14 cellular contexts compared by ENCODE assay signal in the genomic region with DNA sequence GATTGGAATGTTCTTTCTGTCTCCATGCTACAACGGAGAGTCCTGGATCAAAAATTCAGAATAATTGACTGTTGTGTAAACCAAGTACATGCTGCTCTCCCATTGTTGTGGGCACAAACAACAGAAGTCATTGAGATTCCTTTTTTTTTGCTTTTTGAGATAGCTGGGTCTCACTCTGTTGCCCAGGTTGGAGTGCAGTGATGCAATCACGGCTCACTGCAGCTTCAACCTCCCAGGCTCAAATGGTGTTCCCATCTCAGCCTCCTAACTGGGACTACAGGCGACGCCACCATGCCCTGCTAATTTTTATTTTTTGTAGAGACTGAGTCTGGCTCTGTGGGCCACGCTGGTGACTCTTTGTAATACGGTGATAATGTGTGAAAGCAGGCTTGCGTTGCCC. TPM values are rescaled to one million over a fixed set of nuclear protein-coding genes. Genes with fewer than 3 reads are reported as not detected.
A peak's percentile ranks its signal among the peaks of the same experiment; 100 is the strongest.
DNase-seq lines count a peak whose midpoint lies in the region; ATAC-seq lines count a peak whose summit lies in the region.
"Had no signal": no experiment of that assay in that cellular context is flagged by ENCODE, and none has a peak within 500 bp of the region (broad histone marks: within the 10 kb centered on the region; RNA-seq: fewer than 3 reads in every experiment).

No MANE protein-coding gene starts in this region.

- no peaks in the 10 kb centered on the region for H3K27me3 Mint-ChIP-seq in activated CD4-positive, alpha-beta T cell treated with anti-CD3 and anti-CD28 coated beads, Interleukin-2, amount 10 ng/mL, durations not matched to agents 24 days and 14 days
- no peaks in the 10 kb centered on the region for H3K27me3 Mint-ChIP-seq in IgD-negative memory B cell
- H3K27me3 Mint-ChIP-seq: stimulated activated naive CD8-positive, alpha-beta T cell treated with anti-CD3 and anti-CD28 coated beads, Interleukin-15, Interleukin-2, amounts not matched to agents 100 ng/mL and 50 ng/mL, for 24 hours had no signal

- ATAC-seq in HG02610 (IDR thresholded peaks at IDR 0.05; ENCODE audit: unreplicated experiment), result no peak
- no peak for ATAC-seq in GM21447 (IDR thresholded peaks at IDR 0.05; ENCODE audit: unreplicated experiment)
- ATAC-seq: A549, body of pancreas, SK-N-SH treated with all-trans-retinoic acid at 6 μM for 48 hours had no signal

- no peaks in the 10 kb centered on the region for H3K27me3 ChIP-seq in effector memory CD4-positive, alpha-beta T cell (replicated peaks; ENCODE audit: control insufficient read depth, insufficient read depth, low read length, poor library complexity, severe bottlenecking)
- H3K27me3 ChIP-seq: body of pancreas had no signal

- peaks cover 52% of the 10 kb centered on the region for H3K36me3 Mint-ChIP-seq in activated CD4-positive, alpha-beta T cell treated with anti-CD3 and anti-CD28 coated beads, Interleukin-2, amount 10 ng/mL, durations not matched to agents 24 days and 14 days (ENCODE audit: low read depth)
- H3K36me3 Mint-ChIP-seq in IgD-negative memory B cell, result peaks cover 4% of the 10 kb centered on the region

- H3K4me3 Mint-ChIP-seq in activated CD4-positive, alpha-beta T cell treated with anti-CD3 and anti-CD28 coated beads, Interleukin-2, amount 10 ng/mL, durations not matched to agents 24 days and 14 days, result no peak overlapping the region
- peak overlapping the region in 1 of 4 donors; percentile 60 for H3K4me3 Mint-ChIP-seq in IgD-negative memory B cell
- H3K4me3 Mint-ChIP-seq: stimulated activated naive CD8-positive, alpha-beta T cell treated with anti-CD3 and anti-CD28 coated beads, Interleukin-15, Interleukin-2, amounts not matched to agents 100 ng/mL and 50 ng/mL, for 24 hours had no signal

- no peaks in the 10 kb centered on the region for H3K9me3 Mint-ChIP-seq in activated CD4-positive, alpha-beta T cell treated with anti-CD3 and anti-CD28 coated beads, Interleukin-2, amount 10 ng/mL, durations not matched to agents 24 days and 14 days
- H3K9me3 Mint-ChIP-seq in IgD-negative memory B cell, result no peaks in the 10 kb centered on the region
- H3K9me3 Mint-ChIP-seq: stimulated activated naive CD8-positive, alpha-beta T cell treated with anti-CD3 and anti-CD28 coated beads, Interleukin-15, Interleukin-2, amounts not matched to agents 100 ng/mL and 50 ng/mL, for 24 hours had no signal

- no peak overlapping the region for H3K4me3 ChIP-seq in effector memory CD4-positive, alpha-beta T cell (ENCODE audit: insufficient read depth, low read depth, low read length, poor library complexity, severe bottlenecking)
- H3K4me3 ChIP-seq: A549, body of pancreas had no signal

- no peak for DNase-seq in activated CD4-positive, alpha-beta T cell treated with anti-CD3 and anti-CD28 coated beads, Interleukin-2, amount 10 ng/mL, durations not matched to agents 24 days and 14 days
- no peak for DNase-seq in activated CD4-positive, alpha-beta T cell treated with anti-CD3 and anti-CD28 coated beads, Interleukin-2, amount 50 U/mL, for 4 hours
- no peak for DNase-seq in effector memory CD4-positive, alpha-beta T cell
- DNase-seq in pons (ENCODE audit: low spot score), result peak; percentile 74
- DNase-seq in central memory CD4-positive, alpha-beta T cell, result no peak
- DNase-seq: body of pancreas, NCI-H1694, NCI-H524 had no signal

- H3K4me1 Mint-ChIP-seq in activated CD4-positive, alpha-beta T cell treated with anti-CD3 and anti-CD28 coated beads, Interleukin-2, amount 10 ng/mL, durations not matched to agents 24 days and 14 days, result peaks cover 48% of the 10 kb centered on the region
- H3K4me1 Mint-ChIP-seq in IgD-negative memory B cell, result peaks cover 5 to 21% (median 16%) of the 10 kb centered on the region in 3 donors

- peaks cover 34% of the 10 kb centered on the region for H3K36me3 ChIP-seq in effector memory CD4-positive, alpha-beta T cell (ENCODE audit: control insufficient read depth, insufficient read depth, low read length)

- H3K9me3 ChIP-seq in effector memory CD4-positive, alpha-beta T cell (ENCODE audit: control insufficient read depth, low read length), result no peaks in the 10 kb centered on the region
- H3K9me3 ChIP-seq: A549, body of pancreas had no signal

- H3K27ac Mint-ChIP-seq in activated CD4-positive, alpha-beta T cell treated with anti-CD3 and anti-CD28 coated beads, Interleukin-2, amount 10 ng/mL, durations not matched to agents 24 days and 14 days, result peak overlapping the region; percentile 90
- peak overlapping the region; percentile 79 to 94 (median 80) for H3K27ac Mint-ChIP-seq in IgD-negative memory B cell

- peaks cover 28% of the 10 kb centered on the region for H3K4me1 ChIP-seq in effector memory CD4-positive, alpha-beta T cell (ENCODE audit: control insufficient read depth, insufficient read depth, low read length, poor library complexity, severe bottlenecking)
- H3K4me1 ChIP-seq: body of pancreas had no signal

- H3K27ac ChIP-seq in effector memory CD4-positive, alpha-beta T cell (ENCODE audit: insufficient read depth, low read length, poor library complexity, severe bottlenecking), result peak overlapping the region; percentile 87
- H3K27ac ChIP-seq: body of pancreas had no signal

- intact Hi-C loops in activated CD4-positive, alpha-beta T cell treated with anti-CD3 and anti-CD28 coated beads, Interleukin-2, amount 10 ng/mL, durations not matched to agents 24 days and 14 days (cut with micrococcal nuclease), result no loop called here

RNA-seq across cellular contexts. Expression of a gene that starts 24.5 kb away (rescaled TPM):
- 85.4 and 85.8 TPM in 2 replicates for total RNA-seq in activated CD4-positive, alpha-beta T cell treated with anti-CD3 and anti-CD28 coated beads, Interleukin-2, amount 10 ng/mL, durations not matched to agents 24 days and 14 days
- polyA plus RNA-seq in IgD-negative memory B cell, result 79.2 TPM

RNA-seq across cellular contexts. Expression of a gene that starts 31.6 kb away (rescaled TPM):
- 55.6 and 56.2 TPM in 2 replicates for total RNA-seq in activated CD4-positive, alpha-beta T cell treated with anti-CD3 and anti-CD28 coated beads, Interleukin-2, amount 10 ng/mL, durations not matched to agents 24 days and 14 days
- polyA plus RNA-seq in IgD-negative memory B cell, result 38.4 TPM
